ENCODE assay signal across 8 cellular contexts in genomic region chr5:54309751-54310432, GRCh38. TPM values are rescaled to one million over a fixed set of nuclear protein-coding genes. Genes with fewer than 3 reads are reported as not detected.
A peak's percentile ranks its signal among the peaks of the same experiment; 100 is the strongest.
DNase-seq lines count a peak whose midpoint lies in the region; ATAC-seq, FAIRE-seq and TF ChIP-seq lines count a peak whose summit lies in the region.

No MANE protein-coding gene starts in this region.

- TF ChIP-seq CTCF in bronchial epithelial cell (IDR thresholded peaks at IDR 0.05; ENCODE audit: insufficient read depth, low read length, severe bottlenecking): no peak

- H3K4me1 ChIP-seq in small intestine (ENCODE audit: control insufficient read depth in 2 of 2, insufficient read depth in 1 of 2, low read depth in 1 of 2, low read length in 1 of 2): peaks cover 0 to 3% of the 10 kb centered on the region in 2 donors

- FAIRE-seq in bronchial epithelial cell (lab: Jason Lieb, UNC): no peak
- FAIRE-seq in small intestine (lab: Jason Lieb, UNC): no peak

- DNase-seq in COLO668 (lab: John Stamatoyannopoulos, UW; ENCODE audit: unreplicated experiment) (peak; percentile 49), T-helper 2 cell (peak in 4 of 5 experiments; percentile 8 to 55 (median 11)), bronchial epithelial cell (ENCODE audit: low read depth) (peak; percentile 46), iris pigment epithelial cell (ENCODE audit: low read depth) (peak; percentile 22), small intestine (peak; percentile 51), globus pallidus (ENCODE audit: low spot score) (no peak)

- H3K27me3 ChIP-seq in bronchial epithelial cell (ENCODE audit: control insufficient read depth, insufficient read depth, low read length) (no peaks in the 10 kb centered on the region), small intestine (ENCODE audit: control insufficient read depth in 2 of 2, insufficient read depth in 2 of 2, low read length in 2 of 2) (no peaks in the 10 kb centered on the region)

- ATAC-seq in GM19463 (IDR thresholded peaks at IDR 0.05; ENCODE audit: unreplicated experiment): peak; percentile 13
- ATAC-seq in HG03469 (IDR thresholded peaks at IDR 0.05; ENCODE audit: unreplicated experiment): peak; percentile 1

- H3K36me3 ChIP-seq in bronchial epithelial cell (ENCODE audit: control insufficient read depth, insufficient read depth, low read length): no peaks in the 10 kb centered on the region
- no peaks in the 10 kb centered on the region for H3K36me3 ChIP-seq in small intestine (ENCODE audit: control insufficient read depth in 2 of 2, insufficient read depth in 2 of 2, low read length in 2 of 2)

- H3K27ac ChIP-seq in small intestine (ENCODE audit: low read depth in 1 of 2, low read length in 1 of 2): peak overlapping the region; percentile 59 to 96

- no peaks in the 10 kb centered on the region for H3K9me3 ChIP-seq in small intestine (ENCODE audit: control insufficient read depth, low read depth)

- H3K4me3 ChIP-seq in bronchial epithelial cell (ENCODE audit: low read depth, low read length) (peak overlapping the region; percentile 68), small intestine (ENCODE audit: low read depth in 1 of 2, low read length in 2 of 2) (peak overlapping the region; percentile 74 to 94)

- 0 to 1% (median 0%) methylated on average over 37 to 38 of the region's 38 CpGs for WGBS in small intestine, 3 donors

RNA-seq across cellular contexts. Expression of gene ARL15, which starts 0.5 kb away (rescaled TPM):
- total RNA-seq in bronchial epithelial cell: 13.7 and 19.1 TPM in 2 replicates
- polyA plus RNA-seq in small intestine: 10 to 100 TPM; 16.5 to 20.9 (median 20.1) TPM
